8 cellular contexts compared by ENCODE assay signal in the genomic region with DNA sequence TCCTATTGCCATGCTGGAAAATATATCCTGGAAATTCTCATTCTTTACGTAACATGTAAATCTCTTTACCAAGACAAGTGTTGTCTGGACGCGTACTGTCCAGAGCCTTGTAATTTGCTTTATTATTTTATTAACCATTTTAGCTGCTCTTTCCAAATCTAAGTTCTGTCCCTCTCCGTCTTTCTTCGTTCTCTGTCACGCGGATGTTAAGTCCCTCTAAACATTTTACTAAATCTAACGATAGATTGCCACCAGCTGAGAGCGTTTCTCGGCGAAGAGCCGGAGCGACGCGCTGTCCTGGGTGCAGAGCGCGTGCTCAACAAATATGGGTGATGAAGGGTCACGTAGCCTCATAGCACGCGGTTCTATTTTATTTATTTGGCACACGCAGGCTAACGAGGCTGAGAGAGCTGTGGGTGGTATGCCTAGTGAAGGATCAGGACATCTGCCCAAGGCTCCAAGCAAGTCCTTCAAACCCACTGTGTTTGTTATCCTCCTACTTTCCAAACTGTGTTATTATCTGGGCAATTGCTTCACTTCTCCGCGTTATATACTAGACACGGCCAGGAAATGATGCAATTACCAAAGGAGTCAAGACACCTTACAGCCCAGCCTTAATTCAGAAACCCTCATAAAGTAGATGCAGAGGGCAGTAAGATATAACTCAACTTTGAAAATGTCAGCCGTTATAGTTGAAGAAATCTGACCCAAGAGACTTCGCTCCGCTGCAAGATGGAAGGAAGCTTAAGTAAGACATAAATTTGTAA. TPM values are rescaled to one million over a fixed set of nuclear protein-coding genes. Genes with fewer than 3 reads are reported as not detected.
DNase-seq lines count a peak whose midpoint lies in the region; TF ChIP-seq lines count a peak whose summit lies in the region.

No MANE protein-coding gene starts in this region.

- peak overlapping the region; percentile 94 for H2AFZ ChIP-seq in GM23248
- H2AFZ ChIP-seq in parathyroid adenoma, result peak overlapping the region; percentile 97

- H3K9ac ChIP-seq in GM23248 (peak overlapping the region; percentile 93), parathyroid adenoma (peak overlapping the region; percentile 63)

- WGBS in GM23248 (ENCODE audit: low coverage in 1 of 2, low lambda C conversion rate in 2 of 2, missing lambda C conversion rate in 2 of 2), 2 experiments, result 0 to 1% methylated on average over 28 of the region's 28 CpGs

- H3K27ac ChIP-seq in GM23248, result peak overlapping the region; percentile 95
- peak overlapping the region; percentile 68 for H3K27ac ChIP-seq in KOPT-K1 (ENCODE audit: low read depth, low read length, poor library complexity, severe bottlenecking)
- H3K27ac ChIP-seq in parathyroid adenoma, result peak overlapping the region; percentile 97

- DNase-seq in G401 (ENCODE audit: low spot score), result peak; percentile 83
- DNase-seq in GM23248, result peak; percentile 81
- peak; percentile 66 for DNase-seq in RPMI8226
- peak; percentile 84 for DNase-seq in activated effector memory CD4-positive, alpha-beta T cell treated with anti-CD3 and anti-CD28 coated beads, Interleukin-2, amount 50 U/mL, for 16 hours
- peak; percentile 66 for DNase-seq in glomerular visceral epithelial cell (ENCODE audit: extremely low spot score)
- DNase-seq in HuH-7 (ENCODE audit: low spot score), result no peak

- H3K4me1 ChIP-seq in GM23248 (ENCODE audit: insufficient read depth) (peaks cover 23% of the 10 kb centered on the region; the same call in 1 of the 2 replicates), parathyroid adenoma (no peaks in the 10 kb centered on the region)

- H3K4me3 ChIP-seq in GM23248 (peak overlapping the region; percentile 89), parathyroid adenoma (ENCODE audit: low read depth, low read length) (peak overlapping the region; percentile 85)

- no peak for TF ChIP-seq CTCF in parathyroid adenoma (IDR thresholded peaks at IDR 0.05)

- in situ Hi-C loops in G401 (cut with HindIII; ENCODE audit: low sequenced_read_pairs) (no loop called here), GM23248 (cut with MboI) (no loop called here)

- no peaks in the 10 kb centered on the region for H3K27me3 ChIP-seq in GM23248 (replicated peaks; ENCODE audit: insufficient read depth)
- H3K27me3 ChIP-seq in parathyroid adenoma (ENCODE audit: control insufficient read depth, insufficient read depth, low read length), result no peaks in the 10 kb centered on the region

- no peaks in the 10 kb centered on the region for H3K36me3 ChIP-seq in GM23248 (ENCODE audit: low read depth)
- no peaks in the 10 kb centered on the region for H3K36me3 ChIP-seq in KOPT-K1 (ENCODE audit: insufficient read depth, low read length)
- H3K36me3 ChIP-seq in parathyroid adenoma (ENCODE audit: control insufficient read depth, insufficient read depth, low read length), result no peaks in the 10 kb centered on the region

- no peaks in the 10 kb centered on the region for H3K9me2 ChIP-seq in GM23248 (ENCODE audit: insufficient read depth)

- no peaks in the 10 kb centered on the region for H4K20me1 ChIP-seq in GM23248 (ENCODE audit: insufficient read depth)

- H3K79me2 ChIP-seq in GM23248 (ENCODE audit: insufficient read depth), result peaks cover 16% of the 10 kb centered on the region
- H3K79me2 ChIP-seq in parathyroid adenoma, result no peaks in the 10 kb centered on the region

- peaks cover 14% of the 10 kb centered on the region for H3F3A ChIP-seq in GM23248 (ENCODE audit: insufficient read depth)

- H3K4me2 ChIP-seq in GM23248 (ENCODE audit: unreplicated experiment) (peak overlapping the region; percentile 90), parathyroid adenoma (ENCODE audit: low read length) (peak overlapping the region; percentile 79)

- H3K9me3 ChIP-seq in GM23248 (ENCODE audit: low read depth) (no peaks in the 10 kb centered on the region), KOPT-K1 (ENCODE audit: insufficient read depth, low read length, poor library complexity, severe bottlenecking) (no peaks in the 10 kb centered on the region), parathyroid adenoma (ENCODE audit: control insufficient read depth, low read length) (no peaks in the 10 kb centered on the region)

RNA-seq across cellular contexts. Expression of a gene that starts 10.0 kb away (rescaled TPM):
- total RNA-seq in G401 (2014; rRNA removed; shearing (Covaris generic)), result 1.9 and 6.3 TPM in 2 replicates
- total RNA-seq in GM23248 (2014; rRNA removed; shearing (Covaris generic)), result 6.1 and 10.2 TPM in 2 replicates
- polyA plus RNA-seq in GM23248 (2016; fragmentation: Nextera tagmentation; extraction: Ambion mirVana), result 9.5 and 9.9 TPM in 2 replicates

RNA-seq across cellular contexts. Expression of a gene that starts 31.3 kb away (rescaled TPM):
- not detected in 2 replicates for total RNA-seq in G401 (2014; rRNA removed; shearing (Covaris generic))
- total RNA-seq in GM23248 (2014; rRNA removed; shearing (Covaris generic)), result not detected in 2 replicates
- polyA plus RNA-seq in GM23248 (2016; fragmentation: Nextera tagmentation; extraction: Ambion mirVana), result 0.13 TPM in 1 of 2 replicates, not detected in the other
